Comparison of ENCODE assay signal across 35 cellular contexts in the genomic region with DNA sequence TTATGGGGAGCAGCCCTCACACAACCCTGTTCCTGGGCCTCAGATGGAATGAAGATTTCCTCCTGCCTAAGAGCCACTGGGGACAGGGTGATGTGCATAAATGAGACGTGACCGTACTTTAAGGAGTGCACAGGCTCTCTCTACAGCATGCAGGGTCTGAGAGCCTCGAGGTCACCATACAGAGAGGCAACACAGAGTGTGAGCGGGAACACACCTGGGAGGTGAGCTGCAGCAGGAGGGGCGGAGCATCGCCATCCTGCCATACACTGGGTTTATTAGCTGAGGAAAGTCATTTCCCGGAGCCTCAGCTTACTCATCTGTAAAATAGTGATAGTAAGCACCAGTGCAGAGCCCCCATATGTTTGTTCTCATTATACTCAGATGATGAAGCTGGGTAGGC.
"Had no signal": no experiment of that assay in that cellular context is flagged by ENCODE, and none has a peak within 500 bp of the region (broad histone marks: within the 10 kb centered on the region; RNA-seq: fewer than 3 reads in every experiment).

No MANE protein-coding gene starts in this region.

- H3K4me3 ChIP-seq: MG63 had no signal

- H3K27ac ChIP-seq: KMS-11 had no signal

- H3K4me2 ChIP-seq: KMS-11 had no signal

- DNase-seq: Karpas-422, Kasumi-1, KG1, MG63, MM.1S, MV-4-11, NCI-H1048, NCI-H1092, NCI-H1092 treated with DMSO at 0.1 percent for 48 hours, NCI-H1105, NCI-H1105 treated with DMSO at 0.1 percent for 48 hours, NCI-H1417, NCI-H1417 treated with DMSO at 0.1 percent for 48 hours, NCI-H1436, NCI-H1436 treated with DMSO at 0.1 percent for 48 hours, NCI-H146, NCI-H1694, NCI-H1694 treated with DMSO at 0.1 percent for 48 hours, NCI-H187, NCI-H187 treated with DMSO at 0.1 percent for 48 hours, NCI-H1930, NCI-H2029, NCI-H2029 treated with DMSO at 0.1 percent for 48 hours, NCI-H2081, NCI-H2081 treated with DMSO at 0.1 percent for 48 hours, NCI-H2107, NCI-H2171, NCI-H2171 treated with DMSO at 0.1 percent for 48 hours, NCI-H2227 treated with DMSO at 0.1 percent for 48 hours, NCI-H226, NCI-H345, NCI-H446, NCI-H446 treated with DMSO at 0.1 percent for 48 hours, NCI-H510A had no signal

- H3K27me3 ChIP-seq: MG63 had no signal

- H3K9me3 ChIP-seq: MG63 had no signal

- H3K9ac ChIP-seq: KMS-11 had no signal

- H3K36me3 ChIP-seq: MG63 had no signal
